21 cellular contexts compared by ENCODE assay signal in genomic region chr20:52402514-52402913, GRCh38.
"Had no signal": no experiment of that assay in that cellular context is flagged by ENCODE, and none has a peak within 500 bp of the region (broad histone marks: within the 10 kb centered on the region; RNA-seq: fewer than 3 reads in every experiment).

No MANE protein-coding gene starts in this region.

- ATAC-seq: left ventricle myocardium superior had no signal

- H3K4me1 Mint-ChIP-seq: brain, nephron had no signal

- H3K27ac ChIP-seq: right atrium auricular region, transverse colon had no signal

- H3K4me3 ChIP-seq: right atrium auricular region, skin epidermis, transverse colon had no signal

- H3K9me3 ChIP-seq: right atrium auricular region, transverse colon had no signal

- H3K4me1 ChIP-seq: right atrium auricular region, transverse colon had no signal

- DNase-seq: activated CD4-positive, alpha-beta memory T cell treated with anti-CD3 and anti-CD28 coated beads for 36 hours; activated CD8-positive, alpha-beta memory T cell treated with anti-CD3 and anti-CD28 coated beads, Interleukin-2, amount 10 ng/mL, durations not matched to agents 7 days and 5 days; activated T-cell treated with anti-CD3 and anti-CD28 coated beads, Interleukin-2, amount 50 U/mL, for 1 hour; central memory CD4-positive, alpha-beta T cell; cortex of kidney; effector CD4-positive, alpha-beta T cell; foreskin melanocyte; kidney glomerular epithelial cell; left ventricle myocardium superior; occipital lobe; stimulated activated CD4-positive, alpha-beta T cell treated with anti-CD3 and anti-CD28 coated beads, Interleukin-4, amount 100 ng/mL, for 24 hours; stimulated activated naive CD8-positive, alpha-beta T cell treated with anti-CD3 and anti-CD28 coated beads, Interleukin-15, Interleukin-2, amounts not matched to agents 100 U/mL and 50 U/mL, for 24 hours; T-helper 9 cell; transverse colon had no signal

- H3K36me3 Mint-ChIP-seq: activated CD4-positive, alpha-beta memory T cell treated with anti-CD3 and anti-CD28 coated beads for 36 hours; brain; memory B cell had no signal

- H3K4me3 Mint-ChIP-seq: activated CD4-positive, alpha-beta memory T cell treated with anti-CD3 and anti-CD28 coated beads for 36 hours; activated CD8-positive, alpha-beta memory T cell treated with anti-CD3 and anti-CD28 coated beads, Interleukin-2, amount 10 ng/mL, durations not matched to agents 7 days and 5 days; brain; memory B cell; nephron had no signal

- H3K36me3 ChIP-seq: right atrium auricular region, transverse colon had no signal

- H3K27ac Mint-ChIP-seq: activated CD4-positive, alpha-beta memory T cell treated with anti-CD3 and anti-CD28 coated beads for 36 hours; brain; memory B cell; nephron; progenitor cell of endocrine pancreas had no signal

- H3K9me3 Mint-ChIP-seq: activated CD4-positive, alpha-beta memory T cell treated with anti-CD3 and anti-CD28 coated beads for 36 hours; nephron had no signal

- H3K27me3 ChIP-seq: right atrium auricular region had no signal

- H3K27me3 Mint-ChIP-seq: activated CD4-positive, alpha-beta memory T cell treated with anti-CD3 and anti-CD28 coated beads for 36 hours; activated CD8-positive, alpha-beta memory T cell treated with anti-CD3 and anti-CD28 coated beads, Interleukin-2, amount 10 ng/mL, durations not matched to agents 7 days and 5 days; activated naive CD8-positive, alpha-beta T cell had no signal
